8 cellular contexts compared by ENCODE assay signal in the genomic region with DNA sequence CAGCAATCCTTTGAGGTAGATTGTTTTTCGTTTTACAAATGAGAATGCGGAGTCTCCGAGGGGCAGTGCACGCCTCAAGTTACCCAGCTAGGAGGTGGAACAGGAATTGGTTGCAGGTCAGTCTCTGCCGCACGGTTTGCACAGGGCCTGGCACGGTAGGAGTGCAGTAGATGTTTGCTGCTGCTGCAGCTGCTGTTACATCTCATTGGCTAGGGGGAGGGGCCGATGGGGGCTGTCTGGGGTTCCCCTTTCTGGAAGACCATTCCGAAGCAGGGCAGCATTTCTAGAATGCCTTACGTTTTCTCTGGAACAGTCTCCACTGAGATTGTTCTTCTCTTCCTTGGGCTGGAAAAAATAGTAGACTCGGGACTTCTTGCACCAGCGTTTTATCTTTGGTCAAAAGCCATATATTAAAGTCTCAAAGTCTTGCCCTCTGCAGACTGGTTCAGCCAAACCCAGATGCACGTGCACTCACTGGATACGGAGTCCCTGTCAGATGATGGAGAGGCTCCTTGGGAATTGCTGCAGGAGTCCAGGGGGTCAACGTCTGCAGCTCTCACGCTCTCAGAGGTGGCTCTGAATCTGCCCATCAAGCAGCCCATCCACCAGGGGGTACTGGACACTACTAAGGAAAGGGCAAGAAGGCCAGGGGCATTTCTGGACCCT. TPM values are rescaled to one million over a fixed set of nuclear protein-coding genes. Genes with fewer than 3 reads are reported as not detected.
DNase-seq lines count a peak whose midpoint lies in the region; ATAC-seq, FAIRE-seq and TF ChIP-seq lines count a peak whose summit lies in the region.

No MANE protein-coding gene starts in this region.

- ATAC-seq in HG03159 (IDR thresholded peaks at IDR 0.05; ENCODE audit: unreplicated experiment) (no peak), GM21619 (IDR thresholded peaks at IDR 0.05; ENCODE audit: unreplicated experiment) (no peak), HG03039 (IDR thresholded peaks at IDR 0.05; ENCODE audit: unreplicated experiment) (no peak)

- no peaks in the 10 kb centered on the region; a peak in 1 of 5 replicates for H3K9me3 Mint-ChIP-seq in H9

- H3K79me1 ChIP-seq in H9 (ENCODE audit: insufficient read depth, low read depth, low read length, poor library complexity, severe bottlenecking) (no peaks in the 10 kb centered on the region), H1 (ENCODE audit: low read depth, low read length) (peaks cover 6% of the 10 kb centered on the region)

- H3K23ac ChIP-seq in H9 (ENCODE audit: insufficient read length, low read depth, low read length): no peak overlapping the region
- no peak overlapping the region for H3K23ac ChIP-seq in H1 (ENCODE audit: insufficient read length)

- peaks cover 6% of the 10 kb centered on the region; the same call in 1 of the 2 replicates for H3K4me1 ChIP-seq in H9 (ENCODE audit: insufficient read depth, low read length)
- peaks cover 5 to 17% (median 9%) of the 10 kb centered on the region in 4 experiments; a peak in 6 of 7 replicates for H3K4me1 ChIP-seq in H1 (replicated peaks in 1 of 4; ENCODE audit: control insufficient read depth in 3 of 4, insufficient read depth in 4 of 4, low read length in 3 of 4)
- H3K4me1 ChIP-seq in ovary (ENCODE audit: insufficient read depth): peaks cover 9% of the 10 kb centered on the region

- H4K20me1 ChIP-seq in H9 (ENCODE audit: control insufficient read depth, insufficient read depth, insufficient read length): no peaks in the 10 kb centered on the region
- H4K20me1 ChIP-seq in H1 (replicated peaks in 1 of 2; ENCODE audit: control insufficient read depth in 1 of 2, insufficient read depth in 2 of 2, low read length in 2 of 2): peaks cover 0 to 3% of the 10 kb centered on the region in 2 experiments

- no peak overlapping the region for H3T11ph ChIP-seq in H9 (ENCODE audit: low read length)

- H3K9ac ChIP-seq in H9 (ENCODE audit: extremely low read depth, insufficient read length, low read length): no peak overlapping the region
- no peak overlapping the region for H3K9ac ChIP-seq in H1 (replicated peaks in 1 of 4; ENCODE audit: extremely low read depth in 1 of 4, low read depth in 3 of 4, low read length in 3 of 4)

- no peak overlapping the region for H3K27ac Mint-ChIP-seq in H9

- H3K79me2 ChIP-seq in H9 (ENCODE audit: insufficient read depth, low read length) (no peaks in the 10 kb centered on the region; the same call in 1 of the 2 replicates), H1 (ENCODE audit: control insufficient read depth in 1 of 2, insufficient read depth in 2 of 2, low read length in 2 of 2) (peaks cover 0 to 12% of the 10 kb centered on the region in 2 experiments; a peak in 2 of 4 replicates)

- H3K9me3 ChIP-seq in H9 (ENCODE audit: control insufficient read depth, low read depth, low read length): no peaks in the 10 kb centered on the region
- H3K9me3 ChIP-seq in H1 (ENCODE audit: insufficient read depth in 2 of 2, low read depth in 1 of 2, low read length in 1 of 2): no peaks in the 10 kb centered on the region
- no peaks in the 10 kb centered on the region for H3K9me3 ChIP-seq in ovary

- H3K4me3 ChIP-seq in H1 (ENCODE audit: extremely low read depth in 1 of 4, insufficient read depth in 2 of 4, low read depth in 3 of 4, low read length in 4 of 4) (peak overlapping the region; percentile 80 to 100 (median 99); a peak in 6 of 8 replicates), ovary (peak overlapping the region; percentile 97)

- TF ChIP-seq EP300 in H1 (IDR thresholded peaks at IDR 0.05; ENCODE audit: borderline replicate concordance in 1 of 2, low read depth in 2 of 2, low read length in 2 of 2) (no peak), ovary (IDR thresholded peaks at IDR 0.05) (no peak)

- H3K4me1 Mint-ChIP-seq in H9: peaks cover 48 to 52% of the 10 kb centered on the region in 2 experiments

- H2BK5ac ChIP-seq in H9 (ENCODE audit: insufficient read length, low read length) (no peak overlapping the region), H1 (ENCODE audit: low read depth, low read length) (no peak overlapping the region)

- TF ChIP-seq CTCF in H9 (conservative IDR thresholded peaks at IDR 0.05): no peak
- no peak for TF ChIP-seq CTCF in VCaP (conservative IDR thresholded peaks at IDR 0.05)
- TF ChIP-seq CTCF in H1 (IDR thresholded peaks at IDR 0.05; ENCODE audit: control extremely low read depth in 1 of 3, insufficient read depth in 1 of 3, low read depth in 1 of 3, low read length in 3 of 3): no peak
- no peak for TF ChIP-seq CTCF in ovary (IDR thresholded peaks at IDR 0.05)

- H4K8ac ChIP-seq in H9 (replicated peaks; ENCODE audit: insufficient read length, low read depth, low read length): no peak overlapping the region
- no peak overlapping the region for H4K8ac ChIP-seq in H1 (ENCODE audit: extremely low read depth, insufficient read depth, low read length)

- peaks cover 5 to 16% (median 14%) of the 10 kb centered on the region in 3 experiments for H3K36me3 Mint-ChIP-seq in H9 (ENCODE audit: insufficient read depth in 1 of 3, low read depth in 3 of 3)

- H3K27me3 ChIP-seq in H9 (ENCODE audit: insufficient read depth, low read length) (no peaks in the 10 kb centered on the region), H1 (replicated peaks in 1 of 4; ENCODE audit: control insufficient read depth in 3 of 4, extremely low read depth in 1 of 4, insufficient read depth in 3 of 4, low read length in 3 of 4) (no peaks in the 10 kb centered on the region), ovary (no peaks in the 10 kb centered on the region)

- no peak overlapping the region for H2BK120ac ChIP-seq in H9 (ENCODE audit: low read depth, low read length, poor library complexity, severe bottlenecking)
- no peak overlapping the region for H2BK120ac ChIP-seq in H1 (replicated peaks; ENCODE audit: low read depth, low read length)

- H3K56ac ChIP-seq in H9 (ENCODE audit: insufficient read length, low read depth, low read length) (no peak overlapping the region), H1 (replicated peaks; ENCODE audit: insufficient read length, low read depth, low read length) (no peak overlapping the region)

- no peak overlapping the region for H2BK20ac ChIP-seq in H9 (ENCODE audit: low read depth, low read length, poor library complexity, severe bottlenecking)
- H2BK20ac ChIP-seq in H1 (ENCODE audit: low read length): no peak overlapping the region

- H3K27ac ChIP-seq in H9 (ENCODE audit: insufficient read length, low read depth, low read length) (no peak overlapping the region), VCaP (peak overlapping the region; percentile 88; the same call in 1 of the 2 replicates), H1 (ENCODE audit: low read depth, low read length) (no peak overlapping the region), ovary (no peak overlapping the region)

- CTCF ChIA-PET in H1 (lab: Charles Lee; ENCODE audit: partially characterized antibody): interaction anchor here (0.9 kb wide), 1 partner anchor 23 kb away, joined by 3 read pairs; no protein-coding TSS in a partner anchor

- H2AFZ ChIP-seq in H9 (ENCODE audit: low read length) (no peak overlapping the region), H1 (ENCODE audit: low read length) (no peak overlapping the region)

- intact Hi-C loops in ovary (cut with DNase I): no loop called here

- no peak overlapping the region for H4K5ac ChIP-seq in H9 (ENCODE audit: insufficient read length, low read depth, low read length)
- H4K5ac ChIP-seq in H1 (ENCODE audit: insufficient read length, low read depth, low read length): no peak overlapping the region

- peaks cover 0 to 6% (median 4%) of the 10 kb centered on the region in 4 experiments; a peak in 6 of 8 replicates for H3K36me3 ChIP-seq in H1 (ENCODE audit: control insufficient read depth in 2 of 4, insufficient read depth in 4 of 4, low read length in 3 of 4)
- H3K36me3 ChIP-seq in ovary: no peaks in the 10 kb centered on the region

- H3K14ac ChIP-seq in H9 (ENCODE audit: insufficient read depth, low read length): no peak overlapping the region
- H3K14ac ChIP-seq in H1 (ENCODE audit: insufficient read length): no peak overlapping the region

- peak overlapping the region; percentile 95 to 99 for H3K4me3 Mint-ChIP-seq in H9

- no peak overlapping the region for H4K91ac ChIP-seq in H9 (ENCODE audit: insufficient read length, low read depth, low read length)
- H4K91ac ChIP-seq in H1 (replicated peaks; ENCODE audit: insufficient read length, low read length): no peak overlapping the region

- H2BK12ac ChIP-seq in H9 (ENCODE audit: insufficient read length, low read depth, low read length) (no peak overlapping the region), H1 (ENCODE audit: low read depth, low read length) (no peak overlapping the region)

- H3K27me3 Mint-ChIP-seq in H9 (ENCODE audit: low read depth): no peaks in the 10 kb centered on the region; the same call in 1 of the 2 replicates

- peaks cover 10% of the 10 kb centered on the region for H3K23me2 ChIP-seq in H9 (ENCODE audit: insufficient read length, low read depth, low read length, poor library complexity, severe bottlenecking)
- H3K23me2 ChIP-seq in H1 (ENCODE audit: low read depth, low read length): peaks cover 6% of the 10 kb centered on the region

- H3K4ac ChIP-seq in H9 (ENCODE audit: low read depth, low read length) (no peak overlapping the region), H1 (replicated peaks; ENCODE audit: insufficient read length, low read depth, low read length) (no peak overlapping the region)

- H3K4me2 ChIP-seq in H9 (ENCODE audit: insufficient read depth, insufficient read length, low read length) (peak overlapping the region; percentile 50), H1 (ENCODE audit: insufficient read depth in 1 of 2, low read depth in 2 of 2, low read length in 2 of 2) (peak overlapping the region; percentile 84 to 87)

- TF ChIP-seq POLR2A in H1 (IDR thresholded peaks at IDR 0.05; ENCODE audit: control extremely low read depth in 1 of 2, low read depth in 2 of 2, low read length in 2 of 2): no peak
- TF ChIP-seq POLR2A in ovary (IDR thresholded peaks at IDR 0.05): no peak

- no peak for TF ChIP-seq RAD21 in H1 (IDR thresholded peaks at IDR 0.05 in 1 of 2, conservative IDR thresholded peaks at IDR 0.05 in 1 of 2; ENCODE audit: low read depth in 2 of 2, low read length in 2 of 2)

- no peak overlapping the region for H2BK15ac ChIP-seq in H9 (ENCODE audit: low read depth, low read length)
- no peak overlapping the region for H2BK15ac ChIP-seq in H1 (ENCODE audit: low read length)

- H2AK5ac ChIP-seq in H9 (ENCODE audit: insufficient read length, low read length) (no peak overlapping the region), H1 (ENCODE audit: low read depth, low read length) (no peak overlapping the region)

- POLR2A ChIA-PET in H1 (lab: Charles Lee; ENCODE audit: partially characterized antibody): interaction anchor here (0.5 to 1.6 kb wide), 4 partner anchors 8 to 253 kb away, joined by 3 to 6 read pairs (median 4); no protein-coding TSS in a partner anchor

- DNase-seq in H9: no peak
- DNase-seq in H1 (ENCODE audit: low read depth in 1 of 2, low spot score in 2 of 2): no peak
- no peak for DNase-seq in ovary
- no peak for DNase-seq in Ammon's horn (ENCODE audit: low spot score)

- H3K18ac ChIP-seq in H9 (ENCODE audit: insufficient read length, low read depth, low read length) (no peak overlapping the region), H1 (ENCODE audit: extremely low read depth, low read length) (no peak overlapping the region)

- WGBS in H9 (ENCODE audit: extremely low coverage, insufficient read length, low lambda C conversion rate): no CpG with 5 or more reads among the region's 16 CpGs
- 63% methylated on average over 16 of the region's 16 CpGs; no CpG with 5 or more reads in 1 of the 2 experiments for WGBS in H1 (ENCODE audit: extremely low coverage in 1 of 2, insufficient coverage in 1 of 2, insufficient read length in 1 of 2, insufficient replicate concordance in 2 of 2, low coverage in 1 of 2, low lambda C conversion rate in 2 of 2, missing lambda C conversion rate in 1 of 2), 2 experiments
- WGBS in ovary, 3 donors: 18 to 26% (median 24%) methylated on average over 16 of the region's 16 CpGs

- no peak for FAIRE-seq in H1 (lab: Jason Lieb, UNC)

RNA-seq across cellular contexts. Expression of a gene that starts 1.2 kb away (rescaled TPM):
- 17.3 and 20.9 TPM in 2 replicates for total RNA-seq in H9 (2021)
- total RNA-seq in H1 (2021; fragmentation: NEBNext Ultra II Directional; extraction: Animal tissue kit (Norgen Biotek cat#: 25700)): 13.4 and 17.9 TPM in 2 replicates
- polyA plus RNA-seq in H1 (2011; rRNA removed): 23.0 and 35.0 TPM in 2 replicates
- 19.8 TPM for polyA plus RNA-seq in H1 (2011; cell fraction: cytosol; rRNA removed)
- 91.3 TPM for polyA plus RNA-seq in H1 (2011; cell fraction: nucleus; rRNA removed)
- polyA plus RNA-seq in H1 (2012, experiment 1 of 2): 14.6 to 23.3 TPM (median 18.9 TPM) in 4 replicates
- 11.5 TPM for polyA plus RNA-seq in H1 (2012, experiment 2 of 2)
- 7.0 TPM for polyA plus RNA-seq in H1 (2013, experiment 1 of 2)
- 5.9 TPM for polyA plus RNA-seq in H1 (2013, experiment 2 of 2)
- polyA minus RNA-seq in H1 (2011; rRNA and poly(A)+ RNA removed): 12.4 and 12.7 TPM in 2 replicates
- polyA minus RNA-seq in H1 (2011; cell fraction: cytosol; rRNA and poly(A)+ RNA removed): 15.6 TPM
- polyA minus RNA-seq in H1 (2011; cell fraction: nucleus; rRNA and poly(A)+ RNA removed): 11.1 TPM
- total RNA-seq in ovary: 10 to 100 TPM; 14.5 to 39.8 (median 32.4) TPM
- polyA plus RNA-seq in ovary: 10 to 100 TPM in 1 of 2 donors, 1 to 10 TPM in 1; 6.8 to 29.7 TPM

RNA-seq across cellular contexts. Expression of a gene that starts 1.4 kb away (rescaled TPM):
- total RNA-seq in H9 (2021) (37.5 and 43.6 TPM in 2 replicates), ovary (10 to 100 TPM; 34.1 to 45.7 (median 37.0) TPM)
- total RNA-seq in H1 (2021; fragmentation: NEBNext Ultra II Directional; extraction: Animal tissue kit (Norgen Biotek cat#: 25700)): 40.6 and 47.7 TPM in 2 replicates
- polyA plus RNA-seq in H1 (2011; rRNA removed) (16.7 and 17.4 TPM in 2 replicates), ovary (100 to 1,000 TPM in 1 of 2 donors, 10 to 100 TPM in 1; 55.4 to 130 TPM)
- polyA plus RNA-seq in H1 (2011; cell fraction: cytosol; rRNA removed): 41.3 TPM
- polyA plus RNA-seq in H1 (2011; cell fraction: nucleus; rRNA removed): 7.4 TPM
- 50.4 to 64.0 TPM (median 54.5 TPM) in 4 replicates for polyA plus RNA-seq in H1 (2012, experiment 1 of 2)
- 10.5 TPM for polyA plus RNA-seq in H1 (2012, experiment 2 of 2)
- polyA plus RNA-seq in H1 (2013, experiment 1 of 2): 32.3 TPM
- 35.3 TPM for polyA plus RNA-seq in H1 (2013, experiment 2 of 2)
- polyA minus RNA-seq in H1 (2011; rRNA and poly(A)+ RNA removed): 5.0 and 8.7 TPM in 2 replicates
- polyA minus RNA-seq in H1 (2011; cell fraction: cytosol; rRNA and poly(A)+ RNA removed): 17.6 TPM
- 6.8 TPM for polyA minus RNA-seq in H1 (2011; cell fraction: nucleus; rRNA and poly(A)+ RNA removed)

RNA-seq across cellular contexts. Expression of a gene that starts 12.5 kb away (rescaled TPM):
- total RNA-seq in H9 (2021): 57.0 and 60.1 TPM in 2 replicates
- 32.7 and 37.6 TPM in 2 replicates for total RNA-seq in H1 (2021; fragmentation: NEBNext Ultra II Directional; extraction: Animal tissue kit (Norgen Biotek cat#: 25700))
- 46.6 and 46.7 TPM in 2 replicates for polyA plus RNA-seq in H1 (2011; rRNA removed)
- polyA plus RNA-seq in H1 (2011; cell fraction: cytosol; rRNA removed): 52.9 TPM
- 30.3 TPM for polyA plus RNA-seq in H1 (2011; cell fraction: nucleus; rRNA removed)
- 36.1 to 37.5 TPM (median 36.5 TPM) in 4 replicates for polyA plus RNA-seq in H1 (2012, experiment 1 of 2)
- 39.5 TPM for polyA plus RNA-seq in H1 (2012, experiment 2 of 2)
- polyA plus RNA-seq in H1 (2013, experiment 1 of 2): 52.1 TPM
- 59.4 TPM for polyA plus RNA-seq in H1 (2013, experiment 2 of 2)
- polyA minus RNA-seq in H1 (2011; rRNA and poly(A)+ RNA removed): 44.0 and 50.0 TPM in 2 replicates
- polyA minus RNA-seq in H1 (2011; cell fraction: cytosol; rRNA and poly(A)+ RNA removed): 25.8 TPM
- 24.8 TPM for polyA minus RNA-seq in H1 (2011; cell fraction: nucleus; rRNA and poly(A)+ RNA removed)
- 10 to 100 TPM; 23.5 to 32.7 (median 27.1) TPM for total RNA-seq in ovary
- 10 to 100 TPM; 24.9 to 45.6 TPM for polyA plus RNA-seq in ovary

RNA-seq across cellular contexts. Expression of a gene that starts 33.5 kb away (rescaled TPM):
- total RNA-seq in H9 (2021) (18.1 and 18.7 TPM in 2 replicates), ovary (10 to 100 TPM; 12.9 to 27.3 (median 16.9) TPM)
- 17.4 and 19.2 TPM in 2 replicates for total RNA-seq in H1 (2021; fragmentation: NEBNext Ultra II Directional; extraction: Animal tissue kit (Norgen Biotek cat#: 25700))
- polyA plus RNA-seq in H1 (2011; rRNA removed) (11.4 and 13.4 TPM in 2 replicates), ovary (10 to 100 TPM; 12.2 to 27.5 TPM)
- 15.3 TPM for polyA plus RNA-seq in H1 (2011; cell fraction: cytosol; rRNA removed)
- polyA plus RNA-seq in H1 (2011; cell fraction: nucleus; rRNA removed): 14.0 TPM
- polyA plus RNA-seq in H1 (2012, experiment 1 of 2): 12.5 to 14.1 TPM (median 13.7 TPM) in 4 replicates
- polyA plus RNA-seq in H1 (2012, experiment 2 of 2): 8.6 TPM
- polyA plus RNA-seq in H1 (2013, experiment 1 of 2): 18.0 TPM
- polyA plus RNA-seq in H1 (2013, experiment 2 of 2): 20.0 TPM
- polyA minus RNA-seq in H1 (2011; rRNA and poly(A)+ RNA removed): 11.8 and 18.7 TPM in 2 replicates
- 8.9 TPM for polyA minus RNA-seq in H1 (2011; cell fraction: cytosol; rRNA and poly(A)+ RNA removed)
- 12.2 TPM for polyA minus RNA-seq in H1 (2011; cell fraction: nucleus; rRNA and poly(A)+ RNA removed)
